Comparison of ENCODE assay signal across 18 cellular contexts in the genomic region with DNA sequence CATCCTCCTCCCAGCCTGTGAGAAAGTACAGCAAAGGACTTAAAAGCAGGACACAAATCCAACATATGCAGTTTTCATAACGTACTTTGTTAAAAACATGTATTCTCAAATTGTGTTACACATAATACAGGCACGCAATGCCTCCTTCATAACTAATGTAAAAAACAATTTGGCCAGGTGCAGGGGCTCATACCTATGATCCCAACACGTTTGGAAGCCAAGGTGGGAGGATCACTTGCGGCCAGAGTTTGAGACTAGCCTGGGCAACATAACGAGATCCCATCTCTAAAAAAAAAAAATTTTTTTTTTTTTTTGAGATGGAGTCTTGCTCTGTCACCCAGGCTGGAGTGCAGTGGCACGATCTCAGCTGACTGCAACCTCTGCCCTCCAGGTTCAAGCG.
"Had no signal": no experiment of that assay in that cellular context is flagged by ENCODE, and none has a peak within 500 bp of the region (broad histone marks: within the 10 kb centered on the region; RNA-seq: fewer than 3 reads in every experiment).

No MANE protein-coding gene starts in this region.

- H3K36me3 ChIP-seq: colonic mucosa, neutrophil, right atrium auricular region, sigmoid colon had no signal

- ATAC-seq: foreskin keratinocyte, left colon, left ventricle myocardium superior had no signal

- H3K4me1 ChIP-seq: colonic mucosa had no signal

- H3K4me2 ChIP-seq: hepatocyte had no signal

- H3K4me3 ChIP-seq: colonic mucosa, hepatocyte, lung, right atrium auricular region, sigmoid colon, skin epidermis had no signal

- H3K27me3 ChIP-seq: colonic mucosa, foreskin keratinocyte, hepatocyte, neutrophil, right atrium auricular region, sigmoid colon had no signal

- H3K27ac ChIP-seq: colonic mucosa, foreskin keratinocyte, hepatocyte, neutrophil, right atrium auricular region, sigmoid colon, skin epidermis had no signal

- H2AFZ ChIP-seq: hepatocyte had no signal

- H3K9me3 ChIP-seq: colonic mucosa, neutrophil, right atrium auricular region, sigmoid colon had no signal

- DNase-seq: colonic mucosa; effector CD4-positive, alpha-beta T cell; endodermal cell; erythroblast; foreskin keratinocyte; left colon; left ventricle myocardium superior; mesenchymal stem cell; naive B cell; posterior cingulate gyrus; sigmoid colon; stimulated activated CD4-positive, alpha-beta T cell treated with anti-CD3 and anti-CD28 coated beads, Interleukin-12 subunit alpha, Interleukin-12 subunit beta, amount 100 ng/mL, for 4 hours; stimulated activated naive CD4-positive, alpha-beta T cell treated with Interleukin-2 at 50 U/mL for 16 hours had no signal
